8 cellular contexts compared by ENCODE assay signal in genomic region chr1:16727190-16728111, GRCh38. TPM values are rescaled to one million over a fixed set of nuclear protein-coding genes. Genes with fewer than 3 reads are reported as not detected.
DNase-seq lines count a peak whose midpoint lies in the region; ATAC-seq and TF ChIP-seq lines count a peak whose summit lies in the region.

No MANE protein-coding gene starts in this region.

- WGBS in sigmoid colon, 2 donors: 74 to 88% methylated on average over 42 of the region's 42 CpGs

- no peak for TF ChIP-seq EP300 in sigmoid colon (IDR thresholded peaks at IDR 0.05)

- ATAC-seq in GM21515 (IDR thresholded peaks at IDR 0.05; ENCODE audit: unreplicated experiment): no peak

- no peaks in the 10 kb centered on the region for H3K9me3 ChIP-seq in sigmoid colon

- intact Hi-C loops in sigmoid colon (cut with DNase I): no loop called here

- H3K27ac ChIP-seq in sigmoid colon: no peak overlapping the region

- TF ChIP-seq POLR2A in erythroblast (IDR thresholded peaks at IDR 0.05; ENCODE audit: low read length) (no peak), sigmoid colon (IDR thresholded peaks at IDR 0.05) (no peak)

- DNase-seq in GM06990 (ENCODE audit: extremely low read depth, insufficient read length) (peak; percentile 76), LHCN-M2 (ENCODE audit: low read depth) (peak; percentile 12), erythroblast (lab: John Stamatoyannopoulos, UW) (peak; percentile 40 to 47), sigmoid colon (peak; percentile 83), NCI-H1105 treated with DMSO at 0.1 percent for 48 hours (lab: John Stamatoyannopoulos, UW) (no peak), NCI-H2227 (lab: John Stamatoyannopoulos, UW; ENCODE audit: unreplicated experiment) (no peak)
- peak; percentile 79 for DNase-seq in activated CD4-positive, alpha-beta T cell treated with anti-CD3 and anti-CD28 coated beads for 48 hours

- no peaks in the 10 kb centered on the region for H3K36me3 ChIP-seq in GM06990 (ENCODE audit: control insufficient read depth, insufficient read depth, low read length)
- no peaks in the 10 kb centered on the region for H3K36me3 ChIP-seq in sigmoid colon

- H3K27me3 ChIP-seq in GM06990 (replicated peaks; ENCODE audit: control insufficient read depth, insufficient read depth, low read length) (no peaks in the 10 kb centered on the region; the same call in 1 of the 2 replicates), sigmoid colon (no peaks in the 10 kb centered on the region)

- peaks cover 0 to 18% (median 15%) of the 10 kb centered on the region in 4 donors for H3K4me1 ChIP-seq in sigmoid colon

- H3K4me3 ChIP-seq in GM06990 (replicated peaks; ENCODE audit: low read depth, low read length): no peak overlapping the region
- no peak overlapping the region for H3K4me3 ChIP-seq in sigmoid colon

- TF ChIP-seq CTCF in GM06990 (IDR thresholded peaks at IDR 0.05; ENCODE audit: insufficient read depth, low read length, poor library complexity, severe bottlenecking) (no peak), sigmoid colon (IDR thresholded peaks at IDR 0.05) (no peak)

RNA-seq across cellular contexts. Expression of gene RNU1-4, which starts 12.9 kb away (rescaled TPM):
- total RNA-seq in LHCN-M2 (2014; rRNA removed) (under 0.01 TPM in 1 of 2 replicates, not detected in the other), sigmoid colon (under 1 TPM; under 0.01 TPM)
- polyA plus RNA-seq in LHCN-M2 (2012): 19.4 TPM
- polyA plus RNA-seq in sigmoid colon: not detected

Comparison
In these comparisons a context has a peak if more than half of its experiments do, and no peak if none do; other contexts are left out.
1. DNase-seq: peak in GM06990 (single experiment), LHCN-M2 (single experiment), activated CD4-positive, alpha-beta T cell treated with anti-CD3 and anti-CD28 coated beads for 48 hours (single experiment), erythroblast (2 of 2) and sigmoid colon (single experiment); none in NCI-H1105 treated with DMSO at 0.1 percent for 48 hours (single experiment) and NCI-H2227 (single experiment).